1 cellular context compared by ENCODE assay signal in the genomic region with DNA sequence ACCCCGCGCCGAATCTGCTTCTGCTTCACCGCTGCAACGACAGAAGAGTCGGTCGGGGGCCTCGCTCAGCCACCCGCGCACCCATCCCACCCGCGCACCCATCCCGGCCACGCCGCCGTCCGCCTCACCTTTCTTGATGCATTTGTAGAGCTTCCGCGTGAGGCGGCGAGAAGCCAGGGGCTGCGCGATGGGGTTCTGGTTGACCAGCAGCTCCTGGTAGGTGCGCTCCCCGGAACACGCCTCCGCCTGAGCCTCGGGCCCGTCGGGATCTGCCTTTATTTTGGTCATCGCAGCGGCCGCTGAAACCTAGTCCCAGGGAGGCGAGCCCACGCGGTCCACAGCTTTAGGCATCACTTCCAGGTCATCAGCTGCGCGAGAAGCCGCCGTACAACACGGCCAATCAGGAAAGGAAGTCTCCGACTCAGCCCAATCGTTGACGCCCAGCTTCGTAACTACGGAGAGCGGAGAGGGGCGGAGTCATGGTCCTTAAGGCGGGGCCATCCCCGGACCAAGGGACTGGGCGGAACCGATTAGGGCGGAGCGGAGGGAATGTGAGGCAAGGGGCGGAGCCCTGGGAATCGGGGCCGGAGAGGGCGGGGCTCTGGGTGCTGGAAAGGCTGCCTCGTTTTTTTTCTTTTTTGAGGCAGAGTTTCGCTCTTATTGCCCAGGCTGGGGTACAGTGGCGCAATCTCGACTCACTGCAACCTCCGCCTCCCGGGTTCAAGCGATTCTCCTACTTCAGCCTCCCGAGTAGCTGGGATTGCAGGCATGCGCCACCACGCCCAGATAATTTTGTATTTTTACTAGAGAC.
TF ChIP-seq lines count a peak whose summit lies in the region.

Gene NHP2 (minus strand): TSS at position 356 of the 811 bp plus-strand sequence. CDS start 68 bp downstream, at position 288.

TF ChIP-seq in K562, 482 proteins besides CTCF, POLR2A, EP300 and RAD21 (continued from another document and continues in another):
- TF ChIP-seq, protein P1, sequence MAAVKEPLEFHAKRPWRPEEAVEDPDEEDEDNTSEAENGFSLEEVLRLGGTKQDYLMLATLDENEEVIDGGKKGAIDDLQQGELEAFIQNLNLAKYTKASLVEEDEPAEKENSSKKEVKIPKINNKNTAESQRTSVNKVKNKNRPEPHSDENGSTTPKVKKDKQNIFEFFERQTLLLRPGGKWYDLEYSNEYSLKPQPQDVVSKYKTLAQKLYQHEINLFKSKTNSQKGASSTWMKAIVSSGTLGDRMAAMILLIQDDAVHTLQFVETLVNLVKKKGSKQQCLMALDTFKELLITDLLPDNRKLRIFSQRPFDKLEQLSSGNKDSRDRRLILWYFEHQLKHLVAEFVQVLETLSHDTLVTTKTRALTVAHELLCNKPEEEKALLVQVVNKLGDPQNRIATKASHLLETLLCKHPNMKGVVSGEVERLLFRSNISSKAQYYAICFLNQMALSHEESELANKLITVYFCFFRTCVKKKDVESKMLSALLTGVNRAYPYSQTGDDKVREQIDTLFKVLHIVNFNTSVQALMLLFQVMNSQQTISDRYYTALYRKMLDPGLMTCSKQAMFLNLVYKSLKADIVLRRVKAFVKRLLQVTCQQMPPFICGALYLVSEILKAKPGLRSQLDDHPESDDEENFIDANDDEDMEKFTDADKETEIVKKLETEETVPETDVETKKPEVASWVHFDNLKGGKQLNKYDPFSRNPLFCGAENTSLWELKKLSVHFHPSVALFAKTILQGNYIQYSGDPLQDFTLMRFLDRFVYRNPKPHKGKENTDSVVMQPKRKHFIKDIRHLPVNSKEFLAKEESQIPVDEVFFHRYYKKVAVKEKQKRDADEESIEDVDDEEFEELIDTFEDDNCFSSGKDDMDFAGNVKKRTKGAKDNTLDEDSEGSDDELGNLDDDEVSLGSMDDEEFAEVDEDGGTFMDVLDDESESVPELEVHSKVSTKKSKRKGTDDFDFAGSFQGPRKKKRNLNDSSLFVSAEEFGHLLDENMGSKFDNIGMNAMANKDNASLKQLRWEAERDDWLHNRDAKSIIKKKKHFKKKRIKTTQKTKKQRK (IDR thresholded peaks at IDR 0.05; ENCODE audit: borderline replicate concordance, low read depth, low read length) = no peak
- TF ChIP-seq PBX2 (CRISPR knock-in tag; IDR thresholded peaks at IDR 0.05; ENCODE audit: low read depth) (no peak), PBX2 (tag; conservative IDR thresholded peaks at IDR 0.05; ENCODE audit: low read depth) (no peak), ZNF217 (CRISPR knock-in tag; IDR thresholded peaks at IDR 0.05) (no peak), ETV1 (tag; conservative IDR thresholded peaks at IDR 0.05; ENCODE audit: low read depth) (no peak), XRCC3 (IDR thresholded peaks at IDR 0.05) (no peak), ZNF57 (CRISPR knock-in tag; IDR thresholded peaks at IDR 0.05) (no peak), ZNF197 (CRISPR knock-in tag; IDR thresholded peaks at IDR 0.05; ENCODE audit: low read depth) (no peak), ZNF282 (CRISPR knock-in tag; IDR thresholded peaks at IDR 0.05) (no peak), NFXL1 (CRISPR knock-in tag; IDR thresholded peaks at IDR 0.05) (no peak), SRF (CRISPR knock-in tag; IDR thresholded peaks at IDR 0.05) (peak in 1 of 2 experiments; percentile 86; a peak in 2 of 4 replicates), ZNF239 (CRISPR knock-in tag; IDR thresholded peaks at IDR 0.05) (no peak), NELFE (IDR thresholded peaks at IDR 0.05; ENCODE audit: insufficient read depth, insufficient read length) (no peak), THRB (CRISPR knock-in tag; conservative IDR thresholded peaks at IDR 0.05) (no peak), PRDM10 (IDR thresholded peaks at IDR 0.05; ENCODE audit: partially characterized antibody) (no peak), CEBPB (tag; IDR thresholded peaks at IDR 0.05) (peak; percentile 79), TAF15 (IDR thresholded peaks at IDR 0.05; ENCODE audit: low read depth, low read length) (no peak), ZNF561 (CRISPR knock-in tag; conservative IDR thresholded peaks at IDR 0.05) (no peak), ELF4 (CRISPR knock-in tag; IDR thresholded peaks at IDR 0.05) (no peak), FOXM1 (IDR thresholded peaks at IDR 0.05; ENCODE audit: low read depth) (no peak), FOXM1 (CRISPR knock-in tag; IDR thresholded peaks at IDR 0.05; ENCODE audit: low read depth) (no peak), SMAD2 (IDR thresholded peaks at IDR 0.05; ENCODE audit: low read depth, low read length) (no peak), CEBPG (CRISPR knock-in tag; IDR thresholded peaks at IDR 0.05) (peak; percentile 48; the same call in 1 of the 2 replicates), CEBPG (tag; conservative IDR thresholded peaks at IDR 0.05 in 1 of 2, IDR thresholded peaks at IDR 0.05 in 1 of 2) (peak; percentile 35 to 80; a peak in 2 of 4 replicates), ZNF584 (CRISPR knock-in tag; IDR thresholded peaks at IDR 0.05; ENCODE audit: low read depth) (no peak), ZNF583 (CRISPR knock-in tag; IDR thresholded peaks at IDR 0.05) (no peak), ELF2 (CRISPR knock-in tag; IDR thresholded peaks at IDR 0.05) (no peak), ZBTB40 (IDR thresholded peaks at IDR 0.05) (peak; percentile 78), ZBTB40 (CRISPR knock-in tag; IDR thresholded peaks at IDR 0.05) (no peak)
